In the genomic region with DNA sequence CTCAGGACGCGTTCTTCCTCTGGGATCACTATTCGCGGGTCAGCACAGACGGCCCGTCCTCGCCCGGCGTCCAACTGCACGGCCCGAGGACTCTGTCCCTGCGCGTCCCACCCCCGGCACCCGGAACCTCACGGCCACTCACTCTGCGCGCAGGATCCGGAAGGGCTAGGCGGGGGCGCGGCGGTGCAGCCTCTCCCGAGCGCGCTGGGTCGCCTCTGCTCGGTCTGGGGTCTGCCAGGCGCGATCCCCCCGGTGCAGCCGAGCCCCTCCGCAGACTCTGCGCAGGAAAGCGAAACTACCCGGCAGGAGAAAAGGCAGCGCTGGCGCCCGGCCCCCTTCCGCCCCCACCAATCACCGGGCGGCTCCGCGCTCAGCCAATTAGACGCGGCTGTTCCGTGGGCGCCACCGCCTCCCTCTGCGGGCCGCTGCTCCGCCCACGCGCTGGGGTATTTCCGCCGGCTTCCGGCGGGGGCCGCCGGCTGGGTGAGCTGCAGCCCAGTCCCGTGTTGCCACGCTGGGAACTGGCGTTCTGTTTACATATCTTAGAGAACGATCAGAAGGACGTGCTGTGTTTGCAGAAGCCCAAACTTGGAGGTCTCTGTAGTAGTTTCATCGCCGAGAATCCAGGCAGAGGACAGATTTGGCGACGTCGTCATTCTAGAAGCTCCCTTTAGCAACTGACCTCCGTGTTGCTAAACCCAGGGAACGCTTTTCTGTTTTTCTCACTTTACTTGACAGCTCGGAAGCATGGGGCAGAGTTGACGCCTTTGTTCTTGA, we compare ENCODE assay signal across 8 cellular contexts. TPM values are rescaled to one million over a fixed set of nuclear protein-coding genes. Genes with fewer than 3 reads are reported as not detected.
DNase-seq lines count a peak whose midpoint lies in the region; FAIRE-seq and TF ChIP-seq lines count a peak whose summit lies in the region.

TSS of gene STAT1 (minus strand) at position 296 of the 777 bp plus-strand sequence. CDS start 4,168 bp downstream, outside the sequence.

- no peak within 1 kb of the TSS for H3K4me3 Mint-ChIP-seq in H9

- no peaks in the 10 kb centered on the region for H3K79me1 ChIP-seq in H9 (ENCODE audit: insufficient read depth, low read depth, low read length, poor library complexity, severe bottlenecking)

- no peaks in the 10 kb centered on the region for H3K4me1 Mint-ChIP-seq in H9

- H3K79me2 ChIP-seq in H9 (ENCODE audit: insufficient read depth, low read length) = peaks cover 2% of the 10 kb centered on the region; the same call in 1 of the 2 replicates

- no peak within 1 kb of the TSS for H2AFZ ChIP-seq in H9 (ENCODE audit: low read length)
- peak within 1 kb of the TSS; percentile 76 for H2AFZ ChIP-seq in neuron (ENCODE audit: low read depth, low read length)

- H2BK120ac ChIP-seq in H9 (ENCODE audit: low read depth, low read length, poor library complexity, severe bottlenecking) = no peak within 1 kb of the TSS

- H3K14ac ChIP-seq in H9 (ENCODE audit: insufficient read depth, low read length) = 0 out of 2 replicates have a peak within 1 kb of the TSS, but pooled peaks have one; percentile 59

- no peak within 1 kb of the TSS for H2BK5ac ChIP-seq in H9 (ENCODE audit: insufficient read length, low read length)

- H4K5ac ChIP-seq in H9 (ENCODE audit: insufficient read length, low read depth, low read length) = no peak within 1 kb of the TSS

- H3K4me1 ChIP-seq in H9 (ENCODE audit: insufficient read depth, low read length) = 0 out of 2 replicates have a peak, but pooled peaks cover 2% of the 10 kb centered on the region
- H3K4me1 ChIP-seq in neuron (ENCODE audit: insufficient read depth, low read length) = peaks cover 15% of the 10 kb centered on the region
- H3K4me1 ChIP-seq in subcutaneous abdominal adipose tissue (ENCODE audit: control insufficient read depth in 5 of 5, insufficient read depth in 5 of 5, low read length in 5 of 5) = peaks cover 0 to 40% (median 39%) of the 10 kb centered on the region in 5 donors

- H2AK5ac ChIP-seq in H9 (ENCODE audit: insufficient read length, low read length) = no peak within 1 kb of the TSS

- peak; percentile 95 for DNase-seq in H9
- DNase-seq in M059J (ENCODE audit: low read depth) = peak; percentile 89
- peak; percentile 85 for DNase-seq in SHP77 treated with DMSO at 0.1 percent for 48 hours (lab: John Stamatoyannopoulos, UW)
- DNase-seq in activated gamma-delta T cell (lab: John Stamatoyannopoulos, UW) = peak; percentile 92
- DNase-seq in foreskin melanocyte = peak; percentile 84

- no peak within 1 kb of the TSS for H4K8ac ChIP-seq in H9 (replicated peaks; ENCODE audit: insufficient read length, low read depth, low read length)

- no CpG with 5 or more reads among the region's 74 CpGs for WGBS in H9 (ENCODE audit: extremely low coverage, insufficient read length, low lambda C conversion rate)

- peaks cover 0 to 13% (median 4%) of the 10 kb centered on the region in 3 experiments; a peak in 3 of 7 replicates for H3K36me3 Mint-ChIP-seq in H9 (ENCODE audit: insufficient read depth in 1 of 3, low read depth in 3 of 3)

- H3K4me3 ChIP-seq in neuron (ENCODE audit: low read length) = peak within 1 kb of the TSS; percentile 62
- peak within 1 kb of the TSS; percentile 98 to 100 (median 99) for H3K4me3 ChIP-seq in subcutaneous abdominal adipose tissue (ENCODE audit: low read depth in 1 of 5, low read length in 5 of 5)

- TF ChIP-seq CTCF in H9 (conservative IDR thresholded peaks at IDR 0.05) = no peak

- peak within 1 kb of the TSS; percentile 14 for H3K27ac ChIP-seq in H9 (ENCODE audit: insufficient read length, low read depth, low read length)
- peak within 1 kb of the TSS; percentile 92 for H3K27ac ChIP-seq in subcutaneous abdominal adipose tissue (ENCODE audit: low read depth, low read length)

- H3K9me3 Mint-ChIP-seq in H9 = peaks cover 0 to 4% of the 10 kb centered on the region in 2 experiments; a peak in 1 of 5 replicates

- peaks cover 9% of the 10 kb centered on the region for H3K36me3 ChIP-seq in neuron (ENCODE audit: insufficient read depth, low read length)
- H3K36me3 ChIP-seq in subcutaneous abdominal adipose tissue (ENCODE audit: control insufficient read depth in 5 of 5, insufficient read depth in 5 of 5, low read length in 5 of 5) = peaks cover 1 to 18% (median 11%) of the 10 kb centered on the region in 5 donors

- H2BK12ac ChIP-seq in H9 (ENCODE audit: insufficient read length, low read depth, low read length) = no peak within 1 kb of the TSS

- H3K27me3 Mint-ChIP-seq in H9 (ENCODE audit: low read depth) = peaks cover 9% of the 10 kb centered on the region

- peaks cover 7% of the 10 kb centered on the region for H3K23me2 ChIP-seq in H9 (ENCODE audit: insufficient read length, low read depth, low read length, poor library complexity, severe bottlenecking)

- H3K18ac ChIP-seq in H9 (ENCODE audit: insufficient read length, low read depth, low read length) = peak within 1 kb of the TSS; percentile 23

- H3K9ac ChIP-seq in H9 (ENCODE audit: extremely low read depth, insufficient read length, low read length) (peak within 1 kb of the TSS; percentile 66), subcutaneous abdominal adipose tissue (ENCODE audit: low read length in 5 of 5) (peak within 1 kb of the TSS; percentile 57 to 98 (median 96))

- H3K27me3 ChIP-seq in H9 (ENCODE audit: insufficient read depth, low read length) (peaks cover 3% of the 10 kb centered on the region; the same call in 1 of the 2 replicates), neuron (ENCODE audit: insufficient read depth, low read length) (no peaks in the 10 kb centered on the region), subcutaneous abdominal adipose tissue (ENCODE audit: control insufficient read depth in 5 of 5, insufficient read depth in 4 of 5, low read length in 5 of 5) (no peaks in the 10 kb centered on the region)

- no peak within 1 kb of the TSS for H2BK15ac ChIP-seq in H9 (ENCODE audit: low read depth, low read length)

- no peak within 1 kb of the TSS for H3K56ac ChIP-seq in H9 (ENCODE audit: insufficient read length, low read depth, low read length)

- peak; percentile 57 for FAIRE-seq in G401.6 (lab: Jason Lieb, UNC)

- no peak within 1 kb of the TSS for H4K91ac ChIP-seq in H9 (ENCODE audit: insufficient read length, low read depth, low read length)

- H3K23ac ChIP-seq in H9 (ENCODE audit: insufficient read length, low read depth, low read length) = no peak within 1 kb of the TSS

- H3T11ph ChIP-seq in H9 (ENCODE audit: low read length) = no peak within 1 kb of the TSS

- peak within 1 kb of the TSS; percentile 90 for H3K4me2 ChIP-seq in H9 (ENCODE audit: insufficient read depth, insufficient read length, low read length)

- H3K27ac Mint-ChIP-seq in H9 = no peak within 1 kb of the TSS

- H2BK20ac ChIP-seq in H9 (ENCODE audit: low read depth, low read length, poor library complexity, severe bottlenecking) = no peak within 1 kb of the TSS

- H3K4ac ChIP-seq in H9 (ENCODE audit: low read depth, low read length) = no peak within 1 kb of the TSS

- no peaks in the 10 kb centered on the region for H3K9me3 ChIP-seq in H9 (ENCODE audit: control insufficient read depth, low read depth, low read length)
- H3K9me3 ChIP-seq in neuron (ENCODE audit: low read length) = no peaks in the 10 kb centered on the region
- H3K9me3 ChIP-seq in subcutaneous abdominal adipose tissue (ENCODE audit: control insufficient read depth in 5 of 5, low read length in 5 of 5) = no peaks in the 10 kb centered on the region

- H4K20me1 ChIP-seq in H9 (ENCODE audit: control insufficient read depth, insufficient read depth, insufficient read length) = no peaks in the 10 kb centered on the region

RNA-seq across cellular contexts. Expression of gene STAT1, which starts in this region (rescaled TPM):
- total RNA-seq in H9 (2021) = 45.4 and 48.1 TPM in 2 replicates
- 386 and 537 TPM in 2 replicates for total RNA-seq in M059J (2014; rRNA removed; shearing (Covaris generic))

Comparison
In these comparisons a context has a peak if more than half of its experiments do, and no peak if none do; other contexts are left out.
1. Peak in every context shown above with its lines: DNase-seq, H3K4me3 ChIP-seq and H3K27ac ChIP-seq.